In genomic region chr20:48823476-48823875, GRCh38 we compare ENCODE assay signal across 11 cellular contexts. TPM values are rescaled to one million over a fixed set of nuclear protein-coding genes. Genes with fewer than 3 reads are reported as not detected.
A peak's percentile ranks its signal among the peaks of the same experiment; 100 is the strongest.
DNase-seq lines count a peak whose midpoint lies in the region; ATAC-seq and TF ChIP-seq lines count a peak whose summit lies in the region.
"Had no signal": no experiment of that assay in that cellular context is flagged by ENCODE, and none has a peak within 500 bp of the region (broad histone marks: within the 10 kb centered on the region; RNA-seq: fewer than 3 reads in every experiment).

No MANE protein-coding gene starts in this region.

- intact Hi-C loops in CD4-positive, alpha-beta T cell (cut with DNase I, micrococcal nuclease), result loop anchor here (5.0 to 10.0 kb wide), 2 partner anchors 61 to 81 kb away; no protein-coding TSS in a partner anchor
- intact Hi-C loops in dendritic cell treated with granulocyte-macrophage colony-stimulating factor and Interleukin-4, amounts not matched to agents 40 ng/mL and 50 ng/mL, for 4 days (cut with micrococcal nuclease), result loop anchor here (5.0 to 10.0 kb wide), 2 partner anchors 51 to 169 kb away; no protein-coding TSS in a partner anchor
- intact Hi-C loops in Calu3 (cut with micrococcal nuclease; ENCODE audit: unreplicated experiment), result no loop called here

- H3K9ac ChIP-seq in Loucy (ENCODE audit: low read depth, low read length, poor library complexity, severe bottlenecking), result peak overlapping the region; percentile 43

- no peaks in the 10 kb centered on the region for H3F3A ChIP-seq in Loucy (ENCODE audit: low read depth)

- H3K9me3 ChIP-seq in CD4-positive, alpha-beta T cell (ENCODE audit: control insufficient read depth, low read length), result no peaks in the 10 kb centered on the region
- H3K9me3 ChIP-seq in Loucy (ENCODE audit: insufficient read depth, low read depth, low read length), result no peaks in the 10 kb centered on the region
- no peaks in the 10 kb centered on the region for H3K9me3 ChIP-seq in osteoblast (ENCODE audit: low read depth, low read length)

- CTCF ChIA-PET in CD4-positive, alpha-beta T cell (lab: Charles Lee), result interaction anchor here (0.9 to 1.0 kb wide), 2 partner anchors 9 to 63 kb away, joined by 3 read pairs; no protein-coding TSS in a partner anchor
- CTCF ChIA-PET in Calu3 (lab: Charles Lee), result no interaction called here

- no peaks in the 10 kb centered on the region for H3K36me3 ChIP-seq in Loucy (ENCODE audit: insufficient read depth, low read length)
- H3K36me3 ChIP-seq in osteoblast (ENCODE audit: insufficient read depth, low read length), result no peaks in the 10 kb centered on the region

- peaks cover 79% of the 10 kb centered on the region for H3K4me1 ChIP-seq in Loucy (ENCODE audit: insufficient read depth, low read length, poor library complexity, severe bottlenecking)
- H3K4me1 ChIP-seq in osteoblast (ENCODE audit: insufficient read depth, low read length), result peaks cover 37% of the 10 kb centered on the region

- H2AFZ ChIP-seq in Loucy (ENCODE audit: low read length) (no peak overlapping the region), osteoblast (ENCODE audit: low read length) (no peak overlapping the region)

- H4K20me1 ChIP-seq in Loucy (ENCODE audit: insufficient read depth, low read length, poor library complexity, severe bottlenecking) (peaks cover 13% of the 10 kb centered on the region), osteoblast (ENCODE audit: insufficient read depth, low read length) (peaks cover 2% of the 10 kb centered on the region)

- H3K27me3 ChIP-seq in CD4-positive, alpha-beta T cell (ENCODE audit: control insufficient read depth, insufficient read depth, low read length), result no peaks in the 10 kb centered on the region
- H3K27me3 ChIP-seq in Loucy (ENCODE audit: insufficient read depth, low read length, poor library complexity, severe bottlenecking) (no peaks in the 10 kb centered on the region), osteoblast (ENCODE audit: insufficient read depth, low read length) (peaks cover 4% of the 10 kb centered on the region)

- DNase-seq in CD4-positive, alpha-beta T cell, result no peak
- DNase-seq in osteoblast (ENCODE audit: insufficient read length, low spot score, missing footprints), result peak; percentile 83
- no peak for DNase-seq in Calu3
- no peak for DNase-seq in NCI-H1930 (lab: John Stamatoyannopoulos, UW)
- DNase-seq in NCI-H1105 treated with DMSO at 0.1 percent for 48 hours (lab: John Stamatoyannopoulos, UW), result no peak
- DNase-seq in stimulated activated naive CD4-positive, alpha-beta T cell (lab: John Stamatoyannopoulos, UW), result no peak
- DNase-seq: DMS79, MM.1S had no signal

- H3K4me2 ChIP-seq in Loucy (ENCODE audit: low read depth, low read length, poor library complexity, severe bottlenecking), result peak overlapping the region; percentile 62
- peak overlapping the region; percentile 57 for H3K4me2 ChIP-seq in osteoblast (ENCODE audit: insufficient read depth, low read length)

- peaks cover 78% of the 10 kb centered on the region for H3K4me1 Mint-ChIP-seq in CD4-positive, alpha-beta T cell (ENCODE audit: low read depth)
- H3K4me1 Mint-ChIP-seq in dendritic cell treated with granulocyte-macrophage colony-stimulating factor and Interleukin-4, amounts not matched to agents 40 ng/mL and 50 ng/mL, for 4 days (ENCODE audit: low read depth), result peaks cover 2% of the 10 kb centered on the region
- no peaks in the 10 kb centered on the region for H3K4me1 Mint-ChIP-seq in Calu3 (ENCODE audit: low read depth, unreplicated experiment)

- H3K4me3 ChIP-seq in Loucy (ENCODE audit: low read length, poor library complexity, severe bottlenecking), result peak overlapping the region; percentile 94
- H3K4me3 ChIP-seq in osteoblast (ENCODE audit: insufficient read depth, low read length), result no peak overlapping the region

- POLR2A ChIA-PET in CD4-positive, alpha-beta T cell (lab: Charles Lee), result interaction anchor here (0.6 to 1.4 kb wide), 5 partner anchors 27 to 72 kb away, joined by 3 to 4 read pairs (median 4); no protein-coding TSS in a partner anchor

- no peaks in the 10 kb centered on the region for H3K9me3 Mint-ChIP-seq in CD4-positive, alpha-beta T cell
- H3K9me3 Mint-ChIP-seq in dendritic cell treated with granulocyte-macrophage colony-stimulating factor and Interleukin-4, amounts not matched to agents 40 ng/mL and 50 ng/mL, for 4 days, result no peaks in the 10 kb centered on the region
- H3K9me3 Mint-ChIP-seq in Calu3 (ENCODE audit: low read depth, unreplicated experiment), result no peaks in the 10 kb centered on the region

- peaks cover 3% of the 10 kb centered on the region for H3K27me3 Mint-ChIP-seq in CD4-positive, alpha-beta T cell
- H3K27me3 Mint-ChIP-seq in dendritic cell treated with granulocyte-macrophage colony-stimulating factor and Interleukin-4, amounts not matched to agents 40 ng/mL and 50 ng/mL, for 4 days, result no peaks in the 10 kb centered on the region
- peaks cover 6% of the 10 kb centered on the region for H3K27me3 Mint-ChIP-seq in Calu3 (ENCODE audit: unreplicated experiment)

- BruUV-seq in Calu3 (replicated peaks; lab: Mats Ljungman, UMichigan), result no TSS peak

- peak overlapping the region; percentile 63 for H3K27ac ChIP-seq in CD4-positive, alpha-beta T cell (ENCODE audit: low read depth, low read length)
- peak overlapping the region; percentile 2 for H3K27ac ChIP-seq in osteoblast (ENCODE audit: low read depth, low read length)

- no peaks in the 10 kb centered on the region for H3K9me2 ChIP-seq in Loucy (replicated peaks; ENCODE audit: low read depth, low read length)

- peak overlapping the region; percentile 97 for H3K4me3 Mint-ChIP-seq in CD4-positive, alpha-beta T cell
- H3K4me3 Mint-ChIP-seq in dendritic cell treated with granulocyte-macrophage colony-stimulating factor and Interleukin-4, amounts not matched to agents 40 ng/mL and 50 ng/mL, for 4 days, result peak overlapping the region; percentile 93
- H3K4me3 Mint-ChIP-seq in Calu3 (ENCODE audit: low read depth, unreplicated experiment), result no peak overlapping the region

- H3K79me2 ChIP-seq in Loucy (ENCODE audit: insufficient read depth, low read length) (peaks cover 85% of the 10 kb centered on the region), osteoblast (ENCODE audit: insufficient read depth, low read length) (no peaks in the 10 kb centered on the region)

- no peak overlapping the region for H3K27ac Mint-ChIP-seq in CD4-positive, alpha-beta T cell
- peak overlapping the region; percentile 91 for H3K27ac Mint-ChIP-seq in dendritic cell treated with granulocyte-macrophage colony-stimulating factor and Interleukin-4, amounts not matched to agents 40 ng/mL and 50 ng/mL, for 4 days
- H3K27ac Mint-ChIP-seq in Calu3 (ENCODE audit: unreplicated experiment), result no peak overlapping the region

- no peak for ATAC-seq in CD4-positive, alpha-beta T cell (ENCODE audit: poor library complexity)
- ATAC-seq: left lobe of liver had no signal

- no peak for TF ChIP-seq CTCF in CD4-positive, alpha-beta T cell (IDR thresholded peaks at IDR 0.05)
- no peak for TF ChIP-seq CTCF in Loucy (conservative IDR thresholded peaks at IDR 0.05; ENCODE audit: low read length)
- no peak for TF ChIP-seq CTCF in osteoblast (IDR thresholded peaks at IDR 0.05; ENCODE audit: extremely low read depth, low read depth, low read length)
- TF ChIP-seq CTCF in Calu3 (IDR thresholded peaks at IDR 0.05; ENCODE audit: unreplicated experiment), result no peak

- H3K36me3 Mint-ChIP-seq in CD4-positive, alpha-beta T cell (ENCODE audit: low read depth), result peaks cover 20% of the 10 kb centered on the region
- H3K36me3 Mint-ChIP-seq in dendritic cell treated with granulocyte-macrophage colony-stimulating factor and Interleukin-4, amounts not matched to agents 40 ng/mL and 50 ng/mL, for 4 days (ENCODE audit: low read depth), result peaks cover 70% of the 10 kb centered on the region
- peaks cover 2% of the 10 kb centered on the region for H3K36me3 Mint-ChIP-seq in Calu3 (ENCODE audit: insufficient read depth, unreplicated experiment)

RNA-seq across cellular contexts. Expression of gene PREX1, which starts 4.3 kb away (rescaled TPM):
- total RNA-seq in CD4-positive, alpha-beta T cell, result 10 to 100 TPM; 73.9 to 74.5 TPM
- total RNA-seq in osteoblast (12.7 and 14.1 TPM in 2 replicates), Calu3 (2022) (0.31 and 1.3 TPM in 2 replicates)
